ENCODE assay signal across 8 cellular contexts in the genomic region with DNA sequence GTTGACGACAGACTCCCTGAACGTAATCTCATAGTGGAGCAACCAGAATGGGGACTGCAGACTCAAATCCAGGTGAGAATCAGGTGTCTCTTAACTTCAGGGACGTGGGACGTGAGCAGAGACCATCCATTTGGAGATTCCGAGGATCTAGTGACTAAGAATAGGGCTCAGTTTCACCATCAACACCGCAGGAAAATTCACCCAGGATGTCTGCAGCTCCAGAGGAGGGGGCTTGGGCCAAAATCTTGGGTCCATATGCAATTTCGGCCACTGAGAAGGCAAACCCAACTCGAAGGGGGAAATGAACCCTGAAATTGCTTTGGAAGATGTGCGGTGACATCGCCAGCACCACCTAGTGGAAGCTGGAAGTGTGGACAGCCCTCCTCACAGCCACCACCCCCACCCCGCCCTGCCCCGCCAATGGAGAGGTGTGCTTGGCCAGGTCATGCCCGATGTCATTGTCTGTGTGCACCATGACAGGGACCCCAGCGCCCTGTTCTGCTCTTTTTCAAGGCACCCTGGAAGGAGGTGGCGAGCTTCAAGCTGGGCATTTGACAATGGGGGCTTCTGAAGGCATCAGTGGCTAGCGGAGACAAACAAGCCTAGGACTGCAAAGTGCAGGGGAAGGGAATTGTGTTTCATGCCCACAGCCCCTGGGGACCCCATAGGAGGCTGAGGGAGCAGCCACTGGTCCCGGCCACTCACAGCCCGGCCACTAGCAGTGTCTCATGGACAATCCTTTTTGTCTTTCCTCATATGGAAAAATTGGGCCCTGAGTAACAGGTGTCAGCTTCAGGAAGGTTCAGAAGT. TPM values are rescaled to one million over a fixed set of nuclear protein-coding genes. Genes with fewer than 3 reads are reported as not detected.
DNase-seq lines count a peak whose midpoint lies in the region; ATAC-seq and TF ChIP-seq lines count a peak whose summit lies in the region.

No MANE protein-coding gene starts in this region.

- no peak overlapping the region for H2BK15ac ChIP-seq in mesenchymal stem cell (ENCODE audit: low read depth, poor library complexity, severe bottlenecking)

- intact Hi-C loops in dorsolateral prefrontal cortex (cut with DNase I), result loop anchor here in 1 of 2 donors (2.0 kb wide), 2 partner anchors 37 to 83 kb away; no protein-coding TSS in a partner anchor

- no peak overlapping the region for H2BK12ac ChIP-seq in mesenchymal stem cell (ENCODE audit: low read length in 2 of 2)

- no peak for ATAC-seq in HG03354 (IDR thresholded peaks at IDR 0.05; ENCODE audit: poor library complexity, severe bottlenecking, unreplicated experiment)

- no peak overlapping the region for H3K4me2 ChIP-seq in mesenchymal stem cell (ENCODE audit: low read length, poor library complexity, severe bottlenecking)

- H3K9ac ChIP-seq in mesenchymal stem cell (ENCODE audit: low read length), result peak overlapping the region; percentile 71

- peak; percentile 48 to 92 (median 81) for TF ChIP-seq CTCF in dorsolateral prefrontal cortex (IDR thresholded peaks at IDR 0.05 in 54 of 56, conservative IDR thresholded peaks at IDR 0.05 in 2 of 56; ENCODE audit: low read depth in 1 of 56, partially characterized antibody in 56 of 56)

- H3K9me3 ChIP-seq in mesenchymal stem cell (ENCODE audit: control insufficient read depth, low read length), result no peaks in the 10 kb centered on the region

- H3K27ac ChIP-seq in dorsolateral prefrontal cortex, result peak overlapping the region in 1 of 59 donors; percentile 21
- peak overlapping the region; percentile 9 for H3K27ac ChIP-seq in mesenchymal stem cell (ENCODE audit: low read length, poor library complexity, severe bottlenecking)

- H2BK120ac ChIP-seq in mesenchymal stem cell (ENCODE audit: low read depth, low read length), result no peak overlapping the region

- DNase-seq in NCI-H2196 (lab: John Stamatoyannopoulos, UW; ENCODE audit: unreplicated experiment) (peak; percentile 18), NCI-H2196 treated with DMSO at 0.1 percent for 48 hours (lab: John Stamatoyannopoulos, UW; ENCODE audit: unreplicated experiment) (no peak), NCI-H1048 (lab: John Stamatoyannopoulos, UW) (peak; percentile 41), dorsolateral prefrontal cortex (peak in 6 of 10 donors; percentile 50 to 66 (median 56)), mesenchymal stem cell (peak; percentile 69)
- DNase-seq in activated CD4-positive, alpha-beta T cell treated with anti-CD3 and anti-CD28 coated beads, Interleukin-2, amount 50 U/mL, for 24 hours (ENCODE audit: low read depth in 1 of 2, low spot score in 1 of 2), result peak; percentile 52
- peak; percentile 35 to 43 for DNase-seq in stimulated activated CD8-positive, alpha-beta memory T cell treated with anti-CD3 and anti-CD28 coated beads, Interleukin-4, amount 100 ng/mL, for 4 hours (ENCODE audit: low read depth in 2 of 2, low spot score in 1 of 2)

- peak overlapping the region; percentile 16 for H4K8ac ChIP-seq in mesenchymal stem cell (ENCODE audit: low read length)

- no peaks in the 10 kb centered on the region for H3K79me1 ChIP-seq in mesenchymal stem cell (replicated peaks; ENCODE audit: low read length, poor library complexity, severe bottlenecking)

- no peak overlapping the region for H3K14ac ChIP-seq in mesenchymal stem cell (ENCODE audit: low read length in 2 of 2)

- no peak overlapping the region for H2AK5ac ChIP-seq in mesenchymal stem cell (ENCODE audit: low read length, severe bottlenecking)

- no peaks in the 10 kb centered on the region for H3K27me3 ChIP-seq in dorsolateral prefrontal cortex
- no peaks in the 10 kb centered on the region for H3K27me3 ChIP-seq in mesenchymal stem cell (ENCODE audit: control insufficient read depth in 1 of 2, insufficient read depth in 1 of 2, low read length in 2 of 2)

- H3K36me3 ChIP-seq in mesenchymal stem cell (ENCODE audit: control insufficient read depth in 1 of 2, insufficient read depth in 2 of 2, low read depth in 1 of 2, low read length in 2 of 2), result peaks cover 30 to 39% of the 10 kb centered on the region in 2 experiments

- no peak overlapping the region for H2BK5ac ChIP-seq in mesenchymal stem cell (ENCODE audit: low read depth, low read length, poor library complexity, severe bottlenecking)

- H3K23ac ChIP-seq in mesenchymal stem cell (ENCODE audit: low read length in 2 of 2), result peak overlapping the region in 1 of 2 experiments; percentile 68

- 42% methylated on average over 18 of the region's 18 CpGs for WGBS in mesenchymal stem cell

- H3K4me1 ChIP-seq in mesenchymal stem cell (ENCODE audit: control insufficient read depth, insufficient read depth, low read depth, low read length), result peaks cover 10% of the 10 kb centered on the region

- H3K4ac ChIP-seq in mesenchymal stem cell (ENCODE audit: low read depth in 1 of 2, low read length in 2 of 2), result peak overlapping the region in 1 of 2 experiments; percentile 21

- H2AFZ ChIP-seq in mesenchymal stem cell (ENCODE audit: low read depth, low read length), result no peak overlapping the region

- H3K4me3 ChIP-seq in dorsolateral prefrontal cortex, result peak overlapping the region in 24 of 59 donors; percentile 5 to 47 (median 30)
- peak overlapping the region in 1 of 2 experiments; percentile 48 for H3K4me3 ChIP-seq in mesenchymal stem cell (ENCODE audit: insufficient read depth in 1 of 2, low read depth in 1 of 2, low read length in 2 of 2)

- H4K91ac ChIP-seq in mesenchymal stem cell (ENCODE audit: low read length), result no peak overlapping the region

- H3K18ac ChIP-seq in mesenchymal stem cell (ENCODE audit: low read depth in 1 of 2, low read length in 2 of 2), result no peak overlapping the region

RNA-seq across cellular contexts. Expression of a gene that starts 24.8 kb away (rescaled TPM):
- total RNA-seq in dorsolateral prefrontal cortex, result 10 to 100 TPM in 24 of 120 experiments, 1 to 10 TPM in 96; 2.7 to 21.4 (median 7.3) TPM
- 19.4 TPM for polyA plus RNA-seq in mesenchymal stem cell (2013, experiment 1 of 2)
- 18.7 TPM for polyA plus RNA-seq in mesenchymal stem cell (2013, experiment 2 of 2)

RNA-seq across cellular contexts. Expression of a gene that starts 38.4 kb away (rescaled TPM):
- 100 to 1,000 TPM in 62 of 120 experiments, 10 to 100 TPM in 58; 41.2 to 167 (median 101) TPM for total RNA-seq in dorsolateral prefrontal cortex
- polyA plus RNA-seq in mesenchymal stem cell (2013, experiment 1 of 2), result 28.5 TPM
- 29.7 TPM for polyA plus RNA-seq in mesenchymal stem cell (2013, experiment 2 of 2)
